In the genomic region with DNA sequence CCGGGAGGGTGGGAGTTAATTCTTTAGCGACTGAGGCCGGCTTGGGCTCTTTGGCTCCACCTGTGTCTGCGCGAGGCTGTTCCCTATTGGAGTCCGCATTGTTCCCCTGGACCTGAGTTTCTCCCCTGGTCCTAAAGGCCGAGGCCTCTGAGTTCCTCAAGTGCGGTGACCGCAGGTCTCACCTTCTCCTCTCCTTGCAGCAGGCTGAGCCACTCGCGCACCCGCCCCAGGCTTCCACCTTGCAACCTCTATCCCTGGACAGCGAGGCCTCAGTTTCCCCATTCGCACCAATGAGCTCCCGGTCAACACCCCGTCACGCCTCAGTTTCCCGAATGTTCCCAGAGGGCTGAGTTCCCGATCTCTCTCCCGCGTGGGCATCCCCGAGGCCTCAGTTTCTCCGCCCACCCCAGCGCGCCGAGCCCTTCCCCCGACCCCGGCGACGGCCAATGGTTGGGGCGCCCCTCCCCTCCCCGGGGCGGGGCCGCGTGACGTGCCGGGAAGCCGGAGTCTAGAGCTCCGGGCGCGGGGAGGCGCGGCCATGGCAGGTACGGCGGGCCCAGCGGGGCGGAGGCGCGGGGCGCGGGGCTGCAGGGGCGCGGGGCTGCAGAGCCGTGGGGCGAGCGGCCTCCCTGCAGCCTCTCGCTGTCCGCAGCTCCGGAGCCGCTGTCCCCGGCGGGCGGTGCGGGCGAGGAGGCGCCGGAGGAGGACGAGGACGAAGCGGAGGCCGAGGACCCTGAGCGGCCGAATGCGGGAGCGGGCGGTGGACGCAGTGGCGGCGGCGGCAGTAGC, we compare ENCODE assay signal across 1 cellular context.
TF ChIP-seq lines count a peak whose summit lies in the region.

A gene with protein sequence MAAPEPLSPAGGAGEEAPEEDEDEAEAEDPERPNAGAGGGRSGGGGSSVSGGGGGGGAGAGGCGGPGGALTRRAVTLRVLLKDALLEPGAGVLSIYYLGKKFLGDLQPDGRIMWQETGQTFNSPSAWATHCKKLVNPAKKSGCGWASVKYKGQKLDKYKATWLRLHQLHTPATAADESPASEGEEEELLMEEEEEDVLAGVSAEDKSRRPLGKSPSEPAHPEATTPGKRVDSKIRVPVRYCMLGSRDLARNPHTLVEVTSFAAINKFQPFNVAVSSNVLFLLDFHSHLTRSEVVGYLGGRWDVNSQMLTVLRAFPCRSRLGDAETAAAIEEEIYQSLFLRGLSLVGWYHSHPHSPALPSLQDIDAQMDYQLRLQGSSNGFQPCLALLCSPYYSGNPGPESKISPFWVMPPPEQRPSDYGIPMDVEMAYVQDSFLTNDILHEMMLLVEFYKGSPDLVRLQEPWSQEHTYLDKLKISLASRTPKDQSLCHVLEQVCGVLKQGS (plus strand): TSS at position 507 of the 789 bp plus-strand sequence. CDS start 32 bp downstream, at position 539.

TF ChIP-seq in K562, 482 proteins besides CTCF, POLR2A, EP300 and RAD21 (continued from another document and continues in another):
- TF ChIP-seq ARID1B (IDR thresholded peaks at IDR 0.05) (0 out of 2 replicates have a peak, but pooled peaks have one; percentile 46), RCOR1 (IDR thresholded peaks at IDR 0.05; ENCODE audit: borderline replicate concordance in 1 of 2, low read depth in 2 of 2, low read length in 2 of 2) (0 out of 4 replicates have a peak, but pooled peaks of 1 of the 2 experiments have one; percentile 3), NONO (IDR thresholded peaks at IDR 0.05; ENCODE audit: low read depth in 2 of 2, low read length in 1 of 2) (0 out of 4 replicates have a peak, but pooled peaks have one; percentile 12 to 33), ZNF3 (CRISPR knock-in tag; IDR thresholded peaks at IDR 0.05) (no peak), MAZ (CRISPR knock-in tag; conservative IDR thresholded peaks at IDR 0.05 in 1 of 2, IDR thresholded peaks at IDR 0.05 in 1 of 2) (peak; percentile 62 to 85), HOXB6 (CRISPR knock-in tag; IDR thresholded peaks at IDR 0.05; ENCODE audit: borderline replicate concordance) (no peak), JUND (IDR thresholded peaks at IDR 0.05; ENCODE audit: borderline replicate concordance, low read depth, low read length) (peak; percentile 3; the same call in 1 of the 2 replicates), JUND (tag; IDR thresholded peaks at IDR 0.05; ENCODE audit: borderline replicate concordance, low read depth, low read length) (no peak), ZNF431 (CRISPR knock-in tag; IDR thresholded peaks at IDR 0.05) (0 out of 2 replicates have a peak, but pooled peaks have one; percentile 22), XRCC5 (IDR thresholded peaks at IDR 0.05; ENCODE audit: low read depth, low read length) (peak; percentile 55; the same call in 1 of the 2 replicates), FOXK2 (conservative IDR thresholded peaks at IDR 0.05 in 1 of 2, IDR thresholded peaks at IDR 0.05 in 1 of 2; ENCODE audit: low read depth in 2 of 2) (no peak), GATAD2A (IDR thresholded peaks at IDR 0.05) (peak; percentile 69; the same call in 1 of the 2 replicates), HMGN3 (IDR thresholded peaks at IDR 0.05; ENCODE audit: borderline replicate concordance, extremely low read depth, insufficient read length, low read depth, low read length) (peak; percentile 63), ZNF668 (CRISPR knock-in tag; IDR thresholded peaks at IDR 0.05) (no peak), TOE1 (IDR thresholded peaks at IDR 0.05; ENCODE audit: borderline replicate concordance) (peak; percentile 79; the same call in 1 of the 2 replicates), TOE1 (CRISPR knock-in tag; IDR thresholded peaks at IDR 0.05; ENCODE audit: borderline replicate concordance, low read depth) (no peak), HDAC1 (IDR thresholded peaks at IDR 0.05) (peak in 1 of 2 experiments; percentile 81; a peak in 2 of 4 replicates), ATF7 (IDR thresholded peaks at IDR 0.05) (0 out of 2 replicates have a peak, but pooled peaks have one; percentile 3), SUPT5H (IDR thresholded peaks at IDR 0.05) (peak; percentile 34), LCOR (CRISPR knock-in tag; IDR thresholded peaks at IDR 0.05) (0 out of 2 replicates have a peak, but pooled peaks have one; percentile 59), NCOA1 (IDR thresholded peaks at IDR 0.05; ENCODE audit: low read depth) (0 out of 2 replicates have a peak, but pooled peaks have one; percentile 23), FOXJ2 (tag; IDR thresholded peaks at IDR 0.05) (peak; percentile 4; the same call in 1 of the 2 replicates), CCNT2 (IDR thresholded peaks at IDR 0.05; ENCODE audit: borderline replicate concordance, extremely low read depth, insufficient read length, low read depth, low read length) (peak; percentile 55), NBN (IDR thresholded peaks at IDR 0.05; ENCODE audit: low read depth) (0 out of 2 replicates have a peak, but pooled peaks have one; percentile 69)
- TF ChIP-seq, protein P1, sequence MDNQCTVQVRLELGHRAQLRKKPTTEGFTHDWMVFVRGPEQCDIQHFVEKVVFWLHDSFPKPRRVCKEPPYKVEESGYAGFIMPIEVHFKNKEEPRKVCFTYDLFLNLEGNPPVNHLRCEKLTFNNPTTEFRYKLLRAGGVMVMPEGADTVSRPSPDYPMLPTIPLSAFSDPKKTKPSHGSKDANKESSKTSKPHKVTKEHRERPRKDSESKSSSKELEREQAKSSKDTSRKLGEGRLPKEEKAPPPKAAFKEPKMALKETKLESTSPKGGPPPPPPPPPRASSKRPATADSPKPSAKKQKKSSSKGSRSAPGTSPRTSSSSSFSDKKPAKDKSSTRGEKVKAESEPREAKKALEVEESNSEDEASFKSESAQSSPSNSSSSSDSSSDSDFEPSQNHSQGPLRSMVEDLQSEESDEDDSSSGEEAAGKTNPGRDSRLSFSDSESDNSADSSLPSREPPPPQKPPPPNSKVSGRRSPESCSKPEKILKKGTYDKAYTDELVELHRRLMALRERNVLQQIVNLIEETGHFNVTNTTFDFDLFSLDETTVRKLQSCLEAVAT (IDR thresholded peaks at IDR 0.05) = peak in 1 of 2 experiments; percentile 82; a peak in 2 of 4 replicates
- TF ChIP-seq, protein P2, sequence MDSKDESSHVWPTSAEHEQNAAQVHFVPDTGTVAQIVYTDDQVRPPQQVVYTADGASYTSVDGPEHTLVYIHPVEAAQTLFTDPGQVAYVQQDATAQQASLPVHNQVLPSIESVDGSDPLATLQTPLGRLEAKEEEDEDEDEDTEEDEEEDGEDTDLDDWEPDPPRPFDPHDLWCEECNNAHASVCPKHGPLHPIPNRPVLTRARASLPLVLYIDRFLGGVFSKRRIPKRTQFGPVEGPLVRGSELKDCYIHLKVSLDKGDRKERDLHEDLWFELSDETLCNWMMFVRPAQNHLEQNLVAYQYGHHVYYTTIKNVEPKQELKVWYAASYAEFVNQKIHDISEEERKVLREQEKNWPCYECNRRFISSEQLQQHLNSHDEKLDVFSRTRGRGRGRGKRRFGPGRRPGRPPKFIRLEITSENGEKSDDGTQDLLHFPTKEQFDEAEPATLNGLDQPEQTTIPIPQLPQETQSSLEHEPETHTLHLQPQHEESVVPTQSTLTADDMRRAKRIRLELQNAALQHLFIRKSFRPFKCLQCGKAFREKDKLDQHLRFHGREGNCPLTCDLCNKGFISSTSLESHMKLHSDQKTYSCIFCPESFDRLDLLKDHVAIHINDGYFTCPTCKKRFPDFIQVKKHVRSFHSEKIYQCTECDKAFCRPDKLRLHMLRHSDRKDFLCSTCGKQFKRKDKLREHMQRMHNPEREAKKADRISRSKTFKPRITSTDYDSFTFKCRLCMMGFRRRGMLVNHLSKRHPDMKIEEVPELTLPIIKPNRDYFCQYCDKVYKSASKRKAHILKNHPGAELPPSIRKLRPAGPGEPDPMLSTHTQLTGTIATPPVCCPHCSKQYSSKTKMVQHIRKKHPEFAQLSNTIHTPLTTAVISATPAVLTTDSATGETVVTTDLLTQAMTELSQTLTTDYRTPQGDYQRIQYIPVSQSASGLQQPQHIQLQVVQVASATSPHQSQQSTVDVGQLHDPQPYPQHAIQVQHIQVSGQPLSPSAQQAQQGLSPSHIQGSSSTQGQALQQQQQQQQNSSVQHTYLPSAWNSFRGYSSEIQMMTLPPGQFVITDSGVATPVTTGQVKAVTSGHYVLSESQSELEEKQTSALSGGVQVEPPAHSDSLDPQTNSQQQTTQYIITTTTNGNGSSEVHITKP (IDR thresholded peaks at IDR 0.05; ENCODE audit: partially characterized antibody) = peak; percentile 62
- TF ChIP-seq, protein P3, sequence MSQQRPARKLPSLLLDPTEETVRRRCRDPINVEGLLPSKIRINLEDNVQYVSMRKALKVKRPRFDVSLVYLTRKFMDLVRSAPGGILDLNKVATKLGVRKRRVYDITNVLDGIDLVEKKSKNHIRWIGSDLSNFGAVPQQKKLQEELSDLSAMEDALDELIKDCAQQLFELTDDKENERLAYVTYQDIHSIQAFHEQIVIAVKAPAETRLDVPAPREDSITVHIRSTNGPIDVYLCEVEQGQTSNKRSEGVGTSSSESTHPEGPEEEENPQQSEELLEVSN (IDR thresholded peaks at IDR 0.05; ENCODE audit: borderline replicate concordance in 1 of 2, extremely low read depth in 1 of 2, insufficient read depth in 1 of 2, insufficient read length in 1 of 2, low read depth in 1 of 2, low read length in 1 of 2, poor library complexity in 1 of 2, severe bottlenecking in 1 of 2) = peak; percentile 28 to 47
- TF ChIP-seq, protein P4, sequence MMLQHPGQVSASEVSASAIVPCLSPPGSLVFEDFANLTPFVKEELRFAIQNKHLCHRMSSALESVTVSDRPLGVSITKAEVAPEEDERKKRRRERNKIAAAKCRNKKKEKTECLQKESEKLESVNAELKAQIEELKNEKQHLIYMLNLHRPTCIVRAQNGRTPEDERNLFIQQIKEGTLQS (IDR thresholded peaks at IDR 0.05) = no peak
- TF ChIP-seq, protein P4 (CRISPR knock-in tag; conservative IDR thresholded peaks at IDR 0.05) = no peak
- TF ChIP-seq, protein P5, sequence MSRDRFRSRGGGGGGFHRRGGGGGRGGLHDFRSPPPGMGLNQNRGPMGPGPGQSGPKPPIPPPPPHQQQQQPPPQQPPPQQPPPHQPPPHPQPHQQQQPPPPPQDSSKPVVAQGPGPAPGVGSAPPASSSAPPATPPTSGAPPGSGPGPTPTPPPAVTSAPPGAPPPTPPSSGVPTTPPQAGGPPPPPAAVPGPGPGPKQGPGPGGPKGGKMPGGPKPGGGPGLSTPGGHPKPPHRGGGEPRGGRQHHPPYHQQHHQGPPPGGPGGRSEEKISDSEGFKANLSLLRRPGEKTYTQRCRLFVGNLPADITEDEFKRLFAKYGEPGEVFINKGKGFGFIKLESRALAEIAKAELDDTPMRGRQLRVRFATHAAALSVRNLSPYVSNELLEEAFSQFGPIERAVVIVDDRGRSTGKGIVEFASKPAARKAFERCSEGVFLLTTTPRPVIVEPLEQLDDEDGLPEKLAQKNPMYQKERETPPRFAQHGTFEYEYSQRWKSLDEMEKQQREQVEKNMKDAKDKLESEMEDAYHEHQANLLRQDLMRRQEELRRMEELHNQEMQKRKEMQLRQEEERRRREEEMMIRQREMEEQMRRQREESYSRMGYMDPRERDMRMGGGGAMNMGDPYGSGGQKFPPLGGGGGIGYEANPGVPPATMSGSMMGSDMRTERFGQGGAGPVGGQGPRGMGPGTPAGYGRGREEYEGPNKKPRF (IDR thresholded peaks at IDR 0.05; ENCODE audit: low read depth, low read length) = no peak
- TF ChIP-seq, protein P6, sequence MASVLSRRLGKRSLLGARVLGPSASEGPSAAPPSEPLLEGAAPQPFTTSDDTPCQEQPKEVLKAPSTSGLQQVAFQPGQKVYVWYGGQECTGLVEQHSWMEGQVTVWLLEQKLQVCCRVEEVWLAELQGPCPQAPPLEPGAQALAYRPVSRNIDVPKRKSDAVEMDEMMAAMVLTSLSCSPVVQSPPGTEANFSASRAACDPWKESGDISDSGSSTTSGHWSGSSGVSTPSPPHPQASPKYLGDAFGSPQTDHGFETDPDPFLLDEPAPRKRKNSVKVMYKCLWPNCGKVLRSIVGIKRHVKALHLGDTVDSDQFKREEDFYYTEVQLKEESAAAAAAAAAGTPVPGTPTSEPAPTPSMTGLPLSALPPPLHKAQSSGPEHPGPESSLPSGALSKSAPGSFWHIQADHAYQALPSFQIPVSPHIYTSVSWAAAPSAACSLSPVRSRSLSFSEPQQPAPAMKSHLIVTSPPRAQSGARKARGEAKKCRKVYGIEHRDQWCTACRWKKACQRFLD (CRISPR knock-in tag; IDR thresholded peaks at IDR 0.05) = peak; percentile 94
- TF ChIP-seq, protein P7, sequence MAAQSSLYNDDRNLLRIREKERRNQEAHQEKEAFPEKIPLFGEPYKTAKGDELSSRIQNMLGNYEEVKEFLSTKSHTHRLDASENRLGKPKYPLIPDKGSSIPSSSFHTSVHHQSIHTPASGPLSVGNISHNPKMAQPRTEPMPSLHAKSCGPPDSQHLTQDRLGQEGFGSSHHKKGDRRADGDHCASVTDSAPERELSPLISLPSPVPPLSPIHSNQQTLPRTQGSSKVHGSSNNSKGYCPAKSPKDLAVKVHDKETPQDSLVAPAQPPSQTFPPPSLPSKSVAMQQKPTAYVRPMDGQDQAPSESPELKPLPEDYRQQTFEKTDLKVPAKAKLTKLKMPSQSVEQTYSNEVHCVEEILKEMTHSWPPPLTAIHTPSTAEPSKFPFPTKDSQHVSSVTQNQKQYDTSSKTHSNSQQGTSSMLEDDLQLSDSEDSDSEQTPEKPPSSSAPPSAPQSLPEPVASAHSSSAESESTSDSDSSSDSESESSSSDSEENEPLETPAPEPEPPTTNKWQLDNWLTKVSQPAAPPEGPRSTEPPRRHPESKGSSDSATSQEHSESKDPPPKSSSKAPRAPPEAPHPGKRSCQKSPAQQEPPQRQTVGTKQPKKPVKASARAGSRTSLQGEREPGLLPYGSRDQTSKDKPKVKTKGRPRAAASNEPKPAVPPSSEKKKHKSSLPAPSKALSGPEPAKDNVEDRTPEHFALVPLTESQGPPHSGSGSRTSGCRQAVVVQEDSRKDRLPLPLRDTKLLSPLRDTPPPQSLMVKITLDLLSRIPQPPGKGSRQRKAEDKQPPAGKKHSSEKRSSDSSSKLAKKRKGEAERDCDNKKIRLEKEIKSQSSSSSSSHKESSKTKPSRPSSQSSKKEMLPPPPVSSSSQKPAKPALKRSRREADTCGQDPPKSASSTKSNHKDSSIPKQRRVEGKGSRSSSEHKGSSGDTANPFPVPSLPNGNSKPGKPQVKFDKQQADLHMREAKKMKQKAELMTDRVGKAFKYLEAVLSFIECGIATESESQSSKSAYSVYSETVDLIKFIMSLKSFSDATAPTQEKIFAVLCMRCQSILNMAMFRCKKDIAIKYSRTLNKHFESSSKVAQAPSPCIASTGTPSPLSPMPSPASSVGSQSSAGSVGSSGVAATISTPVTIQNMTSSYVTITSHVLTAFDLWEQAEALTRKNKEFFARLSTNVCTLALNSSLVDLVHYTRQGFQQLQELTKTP (IDR thresholded peaks at IDR 0.05; ENCODE audit: low read depth in 1 of 2, partially characterized antibody in 2 of 2) = peak in 1 of 2 experiments; percentile 60
- TF ChIP-seq, protein P8, sequence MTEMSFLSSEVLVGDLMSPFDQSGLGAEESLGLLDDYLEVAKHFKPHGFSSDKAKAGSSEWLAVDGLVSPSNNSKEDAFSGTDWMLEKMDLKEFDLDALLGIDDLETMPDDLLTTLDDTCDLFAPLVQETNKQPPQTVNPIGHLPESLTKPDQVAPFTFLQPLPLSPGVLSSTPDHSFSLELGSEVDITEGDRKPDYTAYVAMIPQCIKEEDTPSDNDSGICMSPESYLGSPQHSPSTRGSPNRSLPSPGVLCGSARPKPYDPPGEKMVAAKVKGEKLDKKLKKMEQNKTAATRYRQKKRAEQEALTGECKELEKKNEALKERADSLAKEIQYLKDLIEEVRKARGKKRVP (CRISPR knock-in tag; IDR thresholded peaks at IDR 0.05) = no peak
